ENCODE assay signal across 8 cellular contexts in the genomic region with DNA sequence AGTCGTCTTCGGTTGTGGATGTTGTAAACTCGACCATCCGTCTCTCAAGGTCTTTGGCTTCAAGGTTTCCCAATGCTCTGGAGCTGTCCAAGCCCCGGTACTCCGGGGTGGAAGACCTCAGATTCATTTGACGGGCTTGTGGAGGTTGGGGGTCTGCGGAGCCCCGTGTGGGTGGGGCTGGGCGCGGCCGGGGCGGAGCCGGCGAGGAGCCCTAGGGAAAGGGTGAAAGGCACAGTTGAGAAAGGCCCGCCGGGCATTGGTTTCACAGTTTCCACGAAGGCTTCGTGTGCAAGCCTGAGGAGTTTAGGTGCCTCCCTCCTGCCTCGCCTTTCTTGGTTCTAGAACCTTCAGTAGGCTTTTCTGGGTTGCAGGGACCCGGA. TPM values are rescaled to one million over a fixed set of nuclear protein-coding genes. Genes with fewer than 3 reads are reported as not detected.
DNase-seq lines count a peak whose midpoint lies in the region; ATAC-seq, FAIRE-seq and TF ChIP-seq lines count a peak whose summit lies in the region.

No MANE protein-coding gene starts in this region.

- intact Hi-C loops in left ventricle myocardium superior (cut with micrococcal nuclease): no loop called here

- H3K27me3 ChIP-seq in GM23338 (ENCODE audit: insufficient read depth): peaks cover 33% of the 10 kb centered on the region
- no peaks in the 10 kb centered on the region for H3K27me3 ChIP-seq in WERI-Rb-1 (ENCODE audit: insufficient read depth, low read depth, severe bottlenecking)

- H3K79me2 ChIP-seq in GM23338 (replicated peaks; ENCODE audit: insufficient read depth): peaks cover 34% of the 10 kb centered on the region

- H3K9me3 ChIP-seq in WERI-Rb-1 (ENCODE audit: severe bottlenecking): peaks cover 6% of the 10 kb centered on the region

- no peaks in the 10 kb centered on the region for H3K36me3 Mint-ChIP-seq in GM23338 (ENCODE audit: low read depth)

- TF ChIP-seq CTCF in GM23338 (conservative IDR thresholded peaks at IDR 0.05; ENCODE audit: low read depth in 2 of 2) (no peak), WERI-Rb-1 (IDR thresholded peaks at IDR 0.05; ENCODE audit: low read depth, low read length) (no peak)

- peaks cover 10% of the 10 kb centered on the region for H4K20me1 ChIP-seq in GM23338 (replicated peaks; ENCODE audit: insufficient read depth)

- peak overlapping the region; percentile 55 for H3K4me3 ChIP-seq in GM23338
- no peak overlapping the region for H3K4me3 ChIP-seq in WERI-Rb-1 (ENCODE audit: low read depth, low read length)
- H3K4me3 ChIP-seq in skeletal muscle cell (ENCODE audit: low read depth, low read length): peak overlapping the region; percentile 71

- peak overlapping the region; percentile 67; the same call in 1 of the 2 replicates for H3K27ac ChIP-seq in GM23338 (ENCODE audit: low read depth)
- H3K27ac ChIP-seq in WERI-Rb-1: peak overlapping the region; percentile 82

- peak overlapping the region; percentile 88 for H3K27ac Mint-ChIP-seq in GM23338

- peak; percentile 72 for ATAC-seq in GM23338
- ATAC-seq in left ventricle myocardium superior: peak; percentile 12
- ATAC-seq in HG03095 (IDR thresholded peaks at IDR 0.05; ENCODE audit: unreplicated experiment): no peak

- peak overlapping the region; percentile 93 for H3K4me2 ChIP-seq in GM23338

- peak overlapping the region; percentile 85 for H2AFZ ChIP-seq in GM23338

- H3K9me2 ChIP-seq in GM23338 (ENCODE audit: insufficient read depth): no peaks in the 10 kb centered on the region

- no peaks in the 10 kb centered on the region for H3K36me3 ChIP-seq in GM23338 (ENCODE audit: insufficient read depth)
- no peaks in the 10 kb centered on the region for H3K36me3 ChIP-seq in WERI-Rb-1

- no peak for FAIRE-seq in RCC 7860 (lab: Jason Lieb, UNC)

- peaks cover 13% of the 10 kb centered on the region for H3F3A ChIP-seq in GM23338 (replicated peaks; ENCODE audit: low read depth)

- H3K4me1 Mint-ChIP-seq in GM23338: peaks cover 19% of the 10 kb centered on the region

- peak; percentile 66 for DNase-seq in GM23338 (ENCODE audit: low spot score)
- DNase-seq in WERI-Rb-1: no peak
- no peak for DNase-seq in left ventricle myocardium superior
- no peak for DNase-seq in skeletal muscle cell (ENCODE audit: low read depth)
- DNase-seq in Ammon's horn (ENCODE audit: low spot score): no peak
- DNase-seq in GOT3 (lab: John Stamatoyannopoulos, UW): no peak
- no peak for DNase-seq in RCC 7860 (ENCODE audit: low spot score)

- peak overlapping the region; percentile 92 for H3K4me3 Mint-ChIP-seq in GM23338

- H3K4me1 ChIP-seq in GM23338 (ENCODE audit: insufficient read depth): peaks cover 13% of the 10 kb centered on the region

- peaks cover 41% of the 10 kb centered on the region for H3K27me3 Mint-ChIP-seq in GM23338 (ENCODE audit: insufficient read depth, low read depth, poor library complexity)

- H3K9me3 Mint-ChIP-seq in GM23338: no peaks in the 10 kb centered on the region; the same call in 1 of the 3 replicates

TF ChIP-seq in GM23338, 12 proteins besides CTCF, POLR2A, EP300 and RAD21:
- TF ChIP-seq ETS1 (IDR thresholded peaks at IDR 0.05) (no peak), REST (IDR thresholded peaks at IDR 0.05; ENCODE audit: unreplicated experiment) (peak; percentile 39)

RNA-seq across cellular contexts. Expression of gene MGA, which starts 0.4 kb away (rescaled TPM):
- total RNA-seq in GM23338 (2014; rRNA removed; shearing (Covaris generic)): 58.9 and 69.6 TPM in 2 replicates
- 37.7 and 42.6 TPM in 2 replicates for polyA plus RNA-seq in GM23338 (2016; fragmentation: Nextera tagmentation; extraction: Ambion mirVana)
- 28.8 TPM for total RNA-seq in left ventricle myocardium superior
